25 cellular contexts compared by ENCODE assay signal in genomic region chr6:55773620-55774019, GRCh38.
"Had no signal": no experiment of that assay in that cellular context is flagged by ENCODE, and none has a peak within 500 bp of the region (broad histone marks: within the 10 kb centered on the region; RNA-seq: fewer than 3 reads in every experiment).

No MANE protein-coding gene starts in this region.

- H3K9ac ChIP-seq: neural progenitor cell, parathyroid adenoma had no signal

- ATAC-seq: left colon; lower lobe of right lung; naive thymus-derived CD8-positive, alpha-beta T cell; psoas muscle; right lobe of liver; stimulated activated memory B cell treated with anti-CD40 and anti-IgM and Interleukin-4, amounts not matched to agents 10 μg/mL and 1 μg/mL and 100 μg/mL, for 72 hours; stimulated activated naive CD8-positive, alpha-beta T cell treated with anti-CD3 and anti-CD28 coated beads, Interleukin-15, amount 100 ng/mL, for 72 hours had no signal

- DNase-seq: kidney; left colon; left lung; lower lobe of right lung; mammary epithelial cell; mesenchymal stem cell; naive thymus-derived CD8-positive, alpha-beta T cell; nephron progenitor cell; occipital lobe; psoas muscle; right lobe of liver; stimulated activated CD4-positive, alpha-beta T cell treated with anti-CD3 and anti-CD28 coated beads, Interleukin-1b, Interleukin-23, amount 100 ng/mL, for 48 hours; stimulated activated CD4-positive, alpha-beta T cell treated with anti-CD3 and anti-CD28 coated beads, Interleukin-2, amount 100 ng/mL, for 48 hours; stimulated activated CD4-positive, alpha-beta T cell treated with anti-CD3 and anti-CD28 coated beads, Interleukin-4, amount 100 ng/mL, for 4 hours; stimulated activated CD8-positive, alpha-beta memory T cell treated with anti-CD3 and anti-CD28 coated beads, Interleukin-4, amount 100 ng/mL, for 48 hours; stimulated activated naive CD4-positive, alpha-beta T cell treated with Interleukin-2 at 50 U/mL for 16 hours; stimulated activated naive CD8-positive, alpha-beta T cell treated with anti-CD3 and anti-CD28 coated beads, Interleukin-15, amount 100 ng/mL, for 72 hours; substantia nigra; uterus had no signal

- H3K36me3 ChIP-seq: left lung, lower lobe of right lung, neural progenitor cell, neutrophil, right lobe of liver, tibial nerve, uterus had no signal

- H3K27ac ChIP-seq: lower lobe of right lung, neural progenitor cell, neutrophil, parathyroid adenoma, psoas muscle, right lobe of liver, tibial nerve, uterus had no signal

- H3K4me2 ChIP-seq: neural progenitor cell, smooth muscle cell had no signal

- H3K27me3 ChIP-seq: left lung, neural progenitor cell, neutrophil, right lobe of liver, tibial nerve, uterus had no signal

- H3K4me3 ChIP-seq: left lung, lower lobe of right lung, neural progenitor cell, psoas muscle, right lobe of liver, smooth muscle cell, tibial nerve, uterus had no signal

- H3K79me2 ChIP-seq: parathyroid adenoma had no signal

- FAIRE-seq: kidney had no signal

- H3K4me1 ChIP-seq: neural progenitor cell, parathyroid adenoma, psoas muscle, right lobe of liver, tibial nerve, uterus had no signal

- H2AFZ ChIP-seq: neural progenitor cell, parathyroid adenoma had no signal

- H3K9me3 ChIP-seq: left lung, lower lobe of right lung, neutrophil, psoas muscle, right lobe of liver, tibial nerve, uterus had no signal
